ENCODE assay signal across 9 cellular contexts in genomic region chr19:1258161-1258492, GRCh38. TPM values are rescaled to one million over a fixed set of nuclear protein-coding genes. Genes with fewer than 3 reads are reported as not detected.
DNase-seq lines count a peak whose midpoint lies in the region; ATAC-seq and TF ChIP-seq lines count a peak whose summit lies in the region.
"Had no signal": no experiment of that assay in that cellular context is flagged by ENCODE, and none has a peak within 500 bp of the region (broad histone marks: within the 10 kb centered on the region; RNA-seq: fewer than 3 reads in every experiment).

No MANE protein-coding gene starts in this region.

- no peak overlapping the region for H3K4me3 ChIP-seq in right lobe of liver
- peak overlapping the region; percentile 31 for H3K4me3 ChIP-seq in suprapubic skin

- peaks cover 17 to 43% (median 28%) of the 10 kb centered on the region in 4 donors for H3K36me3 ChIP-seq in right lobe of liver
- peaks cover 47% of the 10 kb centered on the region for H3K36me3 ChIP-seq in suprapubic skin

- TF ChIP-seq POLR2A in right lobe of liver (IDR thresholded peaks at IDR 0.05) (peak; percentile 10), suprapubic skin (IDR thresholded peaks at IDR 0.05) (no peak)

- no peak for ATAC-seq in right lobe of liver
- ATAC-seq in GM21528 (IDR thresholded peaks at IDR 0.05; ENCODE audit: low FRiP score, unreplicated experiment) = no peak
- ATAC-seq in HG03442 (IDR thresholded peaks at IDR 0.05; ENCODE audit: unreplicated experiment) = no peak

- H3K27ac Mint-ChIP-seq in activated CD4-positive, alpha-beta T cell treated with anti-CD3 and anti-CD28 coated beads, Interleukin-2, amount 10 ng/mL, durations not matched to agents 24 days and 14 days = peak overlapping the region; percentile 73
- H3K27ac Mint-ChIP-seq in activated T-helper 1 cell treated with anti-CD3 and anti-CD28 coated beads, Interleukin-12 subunit alpha, Interleukin-12 subunit beta, Interleukin-2, Interleukin-4 antibody, amounts not matched to agents 30 ng/mL and 10 ng/mL and 1 ng/mL, durations not matched to agents 14 hours and 24 hours and 36 hours = peak overlapping the region; percentile 49

- DNase-seq in activated CD4-positive, alpha-beta T cell treated with anti-CD3 and anti-CD28 coated beads, Interleukin-2, amount 10 ng/mL, durations not matched to agents 24 days and 14 days = no peak
- no peak for DNase-seq in activated CD4-positive, alpha-beta T cell treated with anti-CD3 and anti-CD28 coated beads, Interleukin-2, amount 50 U/mL, for 4 hours
- DNase-seq in activated T-helper 1 cell treated with anti-CD3 and anti-CD28 coated beads, Interleukin-12 subunit alpha, Interleukin-12 subunit beta, Interleukin-2, Interleukin-4 antibody, amounts not matched to agents 30 ng/mL and 10 ng/mL and 1 ng/mL, durations not matched to agents 14 hours and 24 hours and 36 hours (ENCODE audit: low spot score) = no peak
- DNase-seq in right lobe of liver (no peak), suprapubic skin (ENCODE audit: low spot score in 2 of 2) (no peak), epidermal melanocyte (ENCODE audit: insufficient read length, low spot score) (no peak)
- DNase-seq: activated gamma-delta T cell treated with Interleukin-2 at 50 U/mL for 16 hours had no signal

- no peak for TF ChIP-seq EP300 in suprapubic skin (IDR thresholded peaks at IDR 0.05)

- intact Hi-C loops in activated CD4-positive, alpha-beta T cell treated with anti-CD3 and anti-CD28 coated beads, Interleukin-2, amount 10 ng/mL, durations not matched to agents 24 days and 14 days (cut with micrococcal nuclease) = no loop called here
- intact Hi-C loops in activated T-helper 1 cell treated with anti-CD3 and anti-CD28 coated beads, Interleukin-12 subunit alpha, Interleukin-12 subunit beta, Interleukin-2, Interleukin-4 antibody, amounts not matched to agents 30 ng/mL and 10 ng/mL and 1 ng/mL, durations not matched to agents 14 hours and 24 hours and 36 hours (cut with micrococcal nuclease) = no loop called here
- intact Hi-C loops in right lobe of liver (cut with DNase I) = no loop called here

- H3K27me3 ChIP-seq in right lobe of liver (no peaks in the 10 kb centered on the region), suprapubic skin (no peaks in the 10 kb centered on the region)

- H3K4me1 ChIP-seq in right lobe of liver (peaks cover 5 to 85% (median 35%) of the 10 kb centered on the region in 4 donors), suprapubic skin (peaks cover 93% of the 10 kb centered on the region)

- H3K36me3 Mint-ChIP-seq in activated CD4-positive, alpha-beta T cell treated with anti-CD3 and anti-CD28 coated beads, Interleukin-2, amount 10 ng/mL, durations not matched to agents 24 days and 14 days (ENCODE audit: low read depth) = peaks cover 40% of the 10 kb centered on the region
- peaks cover 30% of the 10 kb centered on the region for H3K36me3 Mint-ChIP-seq in activated T-helper 1 cell treated with anti-CD3 and anti-CD28 coated beads, Interleukin-12 subunit alpha, Interleukin-12 subunit beta, Interleukin-2, Interleukin-4 antibody, amounts not matched to agents 30 ng/mL and 10 ng/mL and 1 ng/mL, durations not matched to agents 14 hours and 24 hours and 36 hours (ENCODE audit: low read depth)

- whole genome bisulfite sequencing in right lobe of liver (ENCODE audit: insufficient coverage, low coverage, low lambda C conversion rate, missing lambda C conversion rate) = 85% methylated on average over 6 of the region's 8 CpGs
- WGBS in suprapubic skin = 64% methylated on average over 7 of the region's 8 CpGs

- H3K9me3 ChIP-seq in right lobe of liver (no peaks in the 10 kb centered on the region), suprapubic skin (no peaks in the 10 kb centered on the region)

- no peaks in the 10 kb centered on the region for H3K27me3 Mint-ChIP-seq in activated CD4-positive, alpha-beta T cell treated with anti-CD3 and anti-CD28 coated beads, Interleukin-2, amount 10 ng/mL, durations not matched to agents 24 days and 14 days
- H3K27me3 Mint-ChIP-seq in activated T-helper 1 cell treated with anti-CD3 and anti-CD28 coated beads, Interleukin-12 subunit alpha, Interleukin-12 subunit beta, Interleukin-2, Interleukin-4 antibody, amounts not matched to agents 30 ng/mL and 10 ng/mL and 1 ng/mL, durations not matched to agents 14 hours and 24 hours and 36 hours (ENCODE audit: insufficient read depth) = no peaks in the 10 kb centered on the region

- H3K4me1 Mint-ChIP-seq in activated CD4-positive, alpha-beta T cell treated with anti-CD3 and anti-CD28 coated beads, Interleukin-2, amount 10 ng/mL, durations not matched to agents 24 days and 14 days = peaks cover 43% of the 10 kb centered on the region
- peaks cover 42% of the 10 kb centered on the region for H3K4me1 Mint-ChIP-seq in activated T-helper 1 cell treated with anti-CD3 and anti-CD28 coated beads, Interleukin-12 subunit alpha, Interleukin-12 subunit beta, Interleukin-2, Interleukin-4 antibody, amounts not matched to agents 30 ng/mL and 10 ng/mL and 1 ng/mL, durations not matched to agents 14 hours and 24 hours and 36 hours (ENCODE audit: low read depth)

- H3K27ac ChIP-seq in right lobe of liver (peak overlapping the region; percentile 33 to 92 (median 84)), suprapubic skin (peak overlapping the region; percentile 92)

- no peaks in the 10 kb centered on the region for H3K9me3 Mint-ChIP-seq in activated CD4-positive, alpha-beta T cell treated with anti-CD3 and anti-CD28 coated beads, Interleukin-2, amount 10 ng/mL, durations not matched to agents 24 days and 14 days
- no peaks in the 10 kb centered on the region for H3K9me3 Mint-ChIP-seq in activated T-helper 1 cell treated with anti-CD3 and anti-CD28 coated beads, Interleukin-12 subunit alpha, Interleukin-12 subunit beta, Interleukin-2, Interleukin-4 antibody, amounts not matched to agents 30 ng/mL and 10 ng/mL and 1 ng/mL, durations not matched to agents 14 hours and 24 hours and 36 hours

- no peak for TF ChIP-seq CTCF in right lobe of liver (IDR thresholded peaks at IDR 0.05)
- no peak for TF ChIP-seq CTCF in suprapubic skin (IDR thresholded peaks at IDR 0.05)

- peak overlapping the region; percentile 91 for H3K4me3 Mint-ChIP-seq in activated CD4-positive, alpha-beta T cell treated with anti-CD3 and anti-CD28 coated beads, Interleukin-2, amount 10 ng/mL, durations not matched to agents 24 days and 14 days
- H3K4me3 Mint-ChIP-seq in activated T-helper 1 cell treated with anti-CD3 and anti-CD28 coated beads, Interleukin-12 subunit alpha, Interleukin-12 subunit beta, Interleukin-2, Interleukin-4 antibody, amounts not matched to agents 30 ng/mL and 10 ng/mL and 1 ng/mL, durations not matched to agents 14 hours and 24 hours and 36 hours = peak overlapping the region; percentile 65

RNA-seq across cellular contexts. Expression of gene MIDN, which starts 9.7 kb away (rescaled TPM):
- 72.3 and 82.4 TPM in 2 replicates for total RNA-seq in activated CD4-positive, alpha-beta T cell treated with anti-CD3 and anti-CD28 coated beads, Interleukin-2, amount 10 ng/mL, durations not matched to agents 24 days and 14 days
- 87.6 and 91.6 TPM in 2 replicates for total RNA-seq in activated T-helper 1 cell treated with anti-CD3 and anti-CD28 coated beads, Interleukin-12 subunit alpha, Interleukin-12 subunit beta, Interleukin-2, Interleukin-4 antibody, amounts not matched to agents 30 ng/mL and 10 ng/mL and 1 ng/mL, durations not matched to agents 14 hours and 24 hours and 36 hours
- total RNA-seq in right lobe of liver (10 to 100 TPM; 22.3 to 55.1 (median 29.3) TPM), suprapubic skin (100 to 1,000 TPM in 2 of 4 donors, 10 to 100 TPM in 2; 89.0 to 153 (median 105) TPM)

RNA-seq across cellular contexts. Expression of gene CIRBP, which starts 11.0 kb away (rescaled TPM):
- total RNA-seq in activated CD4-positive, alpha-beta T cell treated with anti-CD3 and anti-CD28 coated beads, Interleukin-2, amount 10 ng/mL, durations not matched to agents 24 days and 14 days = 237 TPM in 2 replicates
- 245 and 256 TPM in 2 replicates for total RNA-seq in activated T-helper 1 cell treated with anti-CD3 and anti-CD28 coated beads, Interleukin-12 subunit alpha, Interleukin-12 subunit beta, Interleukin-2, Interleukin-4 antibody, amounts not matched to agents 30 ng/mL and 10 ng/mL and 1 ng/mL, durations not matched to agents 14 hours and 24 hours and 36 hours
- total RNA-seq in right lobe of liver = 100 to 1,000 TPM in 2 of 6 experiments, 10 to 100 TPM in 4; 69.2 to 111 (median 89.5) TPM
- 100 to 1,000 TPM; 338 to 672 (median 451) TPM for total RNA-seq in suprapubic skin

RNA-seq across cellular contexts. Expression of gene ATP5F1D, which starts 16.6 kb away (rescaled TPM):
- 254 and 269 TPM in 2 replicates for total RNA-seq in activated CD4-positive, alpha-beta T cell treated with anti-CD3 and anti-CD28 coated beads, Interleukin-2, amount 10 ng/mL, durations not matched to agents 24 days and 14 days
- total RNA-seq in activated T-helper 1 cell treated with anti-CD3 and anti-CD28 coated beads, Interleukin-12 subunit alpha, Interleukin-12 subunit beta, Interleukin-2, Interleukin-4 antibody, amounts not matched to agents 30 ng/mL and 10 ng/mL and 1 ng/mL, durations not matched to agents 14 hours and 24 hours and 36 hours = 234 and 239 TPM in 2 replicates
- total RNA-seq in right lobe of liver (100 to 1,000 TPM in 5 of 6 experiments, 10 to 100 TPM in 1; 98.1 to 240 (median 137) TPM), suprapubic skin (100 to 1,000 TPM; 102 to 205 (median 137) TPM)

RNA-seq across cellular contexts. Expression of gene FAM174C, which starts 17.2 kb away (rescaled TPM):
- 115 and 126 TPM in 2 replicates for total RNA-seq in activated CD4-positive, alpha-beta T cell treated with anti-CD3 and anti-CD28 coated beads, Interleukin-2, amount 10 ng/mL, durations not matched to agents 24 days and 14 days
- 119 and 128 TPM in 2 replicates for total RNA-seq in activated T-helper 1 cell treated with anti-CD3 and anti-CD28 coated beads, Interleukin-12 subunit alpha, Interleukin-12 subunit beta, Interleukin-2, Interleukin-4 antibody, amounts not matched to agents 30 ng/mL and 10 ng/mL and 1 ng/mL, durations not matched to agents 14 hours and 24 hours and 36 hours
- 100 to 1,000 TPM in 1 of 6 experiments, 10 to 100 TPM in 5; 34.0 to 103 (median 43.8) TPM for total RNA-seq in right lobe of liver
- 10 to 100 TPM; 44.3 to 72.5 (median 58.2) TPM for total RNA-seq in suprapubic skin

RNA-seq across cellular contexts. Expression of gene CBARP, which starts 20.3 kb away (rescaled TPM):
- total RNA-seq in activated CD4-positive, alpha-beta T cell treated with anti-CD3 and anti-CD28 coated beads, Interleukin-2, amount 10 ng/mL, durations not matched to agents 24 days and 14 days = 1.7 and 1.9 TPM in 2 replicates
- 1.5 and 1.8 TPM in 2 replicates for total RNA-seq in activated T-helper 1 cell treated with anti-CD3 and anti-CD28 coated beads, Interleukin-12 subunit alpha, Interleukin-12 subunit beta, Interleukin-2, Interleukin-4 antibody, amounts not matched to agents 30 ng/mL and 10 ng/mL and 1 ng/mL, durations not matched to agents 14 hours and 24 hours and 36 hours
- total RNA-seq in right lobe of liver = under 1 TPM; 0.15 to 0.62 (median 0.31) TPM
- 1 to 10 TPM; 2.9 to 8.6 (median 5.1) TPM for total RNA-seq in suprapubic skin
